In genomic region chr1:153671623-153672353, GRCh38 we compare ENCODE assay signal across 8 cellular contexts. TPM values are rescaled to one million over a fixed set of nuclear protein-coding genes. Genes with fewer than 3 reads are reported as not detected.
DNase-seq lines count a peak whose midpoint lies in the region; ATAC-seq and TF ChIP-seq lines count a peak whose summit lies in the region.
"Not testable (repeated sequence)": the region's sequence is repeated elsewhere in the genome, so short reads cannot be mapped to it uniquely, and the experiment has no call there.

No MANE protein-coding gene starts in this region.

- intact Hi-C loops in Right ventricle myocardium inferior (cut with DNase I): loop anchor here (2.0 to 10.0 kb wide), 3 partner anchors 37 to 317 kb away; partner anchors contain the start of genes CHTOP and S100A9

- H3K4me1 ChIP-seq in neutrophil (ENCODE audit: control insufficient read depth in 1 of 2, insufficient read depth in 1 of 2, low read depth in 1 of 2, low read length in 1 of 2): peaks cover 18 to 19% of the 10 kb centered on the region in 2 experiments
- H3K4me1 ChIP-seq in thymus (ENCODE audit: control insufficient read depth, insufficient read depth, low read length): not testable (repeated sequence)

- not testable (repeated sequence) for H3K9me3 Mint-ChIP-seq in activated naive CD4-positive, alpha-beta T cell treated with anti-CD3 and anti-CD28 coated beads, Interleukin-2, amount 50 U/mL, for 72 hours

- H3K9me3 ChIP-seq in neutrophil; thymus (ENCODE audit: control insufficient read depth): not testable (repeated sequence)

- WGBS in thymus: 7% methylated on average over 28 of the region's 28 CpGs

- TF ChIP-seq CTCF in neutrophil (IDR thresholded peaks at IDR 0.05): not testable (repeated sequence)

- peaks cover 12% of the 10 kb centered on the region for H3K36me3 ChIP-seq in neutrophil
- H3K36me3 ChIP-seq in thymus (ENCODE audit: control insufficient read depth, insufficient read depth): peaks cover 19% of the 10 kb centered on the region

- peak overlapping the region; percentile 69 for H3K27ac ChIP-seq in neutrophil
- H3K27ac ChIP-seq in thymus (ENCODE audit: low read depth): peak overlapping the region; percentile 80

- DNase-seq in GM03348 (ENCODE audit: low spot score) (peak; percentile 24), NCI-H1694 treated with DMSO at 0.1 percent for 48 hours (lab: John Stamatoyannopoulos, UW) (peak; percentile 90), T-helper 1 cell (peak in 3 of 5 donors; percentile 23 to 61 (median 46))
- peak in 1 of 2 donors; percentile 57 for DNase-seq in activated naive CD4-positive, alpha-beta T cell treated with anti-CD3 and anti-CD28 coated beads, Interleukin-2, amount 50 U/mL, for 72 hours (ENCODE audit: low spot score in 2 of 2)
- not testable (repeated sequence) for DNase-seq in Right ventricle myocardium inferior (ENCODE audit: missing footprints)

- peak overlapping the region; percentile 62 to 84 for H3K4me3 ChIP-seq in neutrophil (ENCODE audit: low read depth in 1 of 2, low read length in 1 of 2)
- H3K4me3 ChIP-seq in thymus (ENCODE audit: low read length): peak overlapping the region; percentile 49

- ATAC-seq in HG02763 (IDR thresholded peaks at IDR 0.05; ENCODE audit: unreplicated experiment) (peak; percentile 12), Right ventricle myocardium inferior (peak; percentile 15)
- ATAC-seq in activated naive CD4-positive, alpha-beta T cell treated with anti-CD3 and anti-CD28 coated beads, Interleukin-2, amount 50 U/mL, for 72 hours: peak; percentile 42 to 47

- not testable (repeated sequence) for H3K27me3 ChIP-seq in neutrophil; thymus (ENCODE audit: control insufficient read depth, insufficient read depth)

- not testable (repeated sequence) for H3K27ac Mint-ChIP-seq in activated naive CD4-positive, alpha-beta T cell treated with anti-CD3 and anti-CD28 coated beads, Interleukin-2, amount 50 U/mL, for 72 hours

- peaks cover 0 to 18% of the 10 kb centered on the region in 2 donors for H3K36me3 Mint-ChIP-seq in activated naive CD4-positive, alpha-beta T cell treated with anti-CD3 and anti-CD28 coated beads, Interleukin-2, amount 50 U/mL, for 72 hours

RNA-seq across cellular contexts. Expression of gene ILF2, which starts 1.0 kb away (rescaled TPM):
- total RNA-seq in activated naive CD4-positive, alpha-beta T cell treated with anti-CD3 and anti-CD28 coated beads, Interleukin-2, amount 50 U/mL, for 72 hours: 100 to 1,000 TPM; 247 to 316 TPM
- total RNA-seq in Right ventricle myocardium inferior: 60.4 TPM
- polyA plus RNA-seq in thymus: 91.2 TPM

RNA-seq across cellular contexts. Expression of gene NPR1, which starts 6.7 kb away (rescaled TPM):
- not detected for total RNA-seq in activated naive CD4-positive, alpha-beta T cell treated with anti-CD3 and anti-CD28 coated beads, Interleukin-2, amount 50 U/mL, for 72 hours
- total RNA-seq in Right ventricle myocardium inferior: 14.6 TPM
- 10.1 TPM for polyA plus RNA-seq in thymus

RNA-seq across cellular contexts. Expression of gene SNAPIN, which starts 13.3 kb away (rescaled TPM):
- total RNA-seq in activated naive CD4-positive, alpha-beta T cell treated with anti-CD3 and anti-CD28 coated beads, Interleukin-2, amount 50 U/mL, for 72 hours: 10 to 100 TPM; 16.1 to 35.4 TPM
- 64.0 TPM for total RNA-seq in Right ventricle myocardium inferior
- polyA plus RNA-seq in thymus: 48.2 TPM

RNA-seq across cellular contexts. Expression of gene CHTOP, which starts 37.9 kb away (rescaled TPM):
- total RNA-seq in activated naive CD4-positive, alpha-beta T cell treated with anti-CD3 and anti-CD28 coated beads, Interleukin-2, amount 50 U/mL, for 72 hours: 10 to 100 TPM; 83.3 to 91.3 TPM
- total RNA-seq in Right ventricle myocardium inferior: 72.1 TPM
- polyA plus RNA-seq in thymus: 111 TPM

RNA-seq across cellular contexts. Expression of gene S100A1, which starts 43.6 kb away (rescaled TPM):
- total RNA-seq in activated naive CD4-positive, alpha-beta T cell treated with anti-CD3 and anti-CD28 coated beads, Interleukin-2, amount 50 U/mL, for 72 hours: not detected
- 2,065 TPM for total RNA-seq in Right ventricle myocardium inferior
- 3.4 TPM for polyA plus RNA-seq in thymus

Comparison
In these comparisons a context has a peak if more than half of its experiments do, and no peak if none do; other contexts are left out.
1. RNA of gene NPR1, which starts 6.7 kb away (total RNA-seq): 14.6 TPM in Right ventricle myocardium inferior (single experiment); not detected in activated naive CD4-positive, alpha-beta T cell treated with anti-CD3 and anti-CD28 coated beads, Interleukin-2, amount 50 U/mL, for 72 hours; every median in the first group is over 10 times any median in the second.
2. Peak in every context shown above with its lines, with median percentiles within 50 percentile points of each other: ATAC-seq.